12 cellular contexts compared by ENCODE assay signal in genomic region chr1:219798283-219799030, GRCh38.
DNase-seq lines count a peak whose midpoint lies in the region; ATAC-seq, FAIRE-seq and TF ChIP-seq lines count a peak whose summit lies in the region.
"Had no signal": no experiment of that assay in that cellular context is flagged by ENCODE, and none has a peak within 500 bp of the region (broad histone marks: within the 10 kb centered on the region; RNA-seq: fewer than 3 reads in every experiment).

No MANE protein-coding gene starts in this region.

- H3K27ac Mint-ChIP-seq in HFFc6 = no peak overlapping the region; the same call in 1 of the 2 replicates

- H3K27me3 ChIP-seq in gastroesophageal sphincter = no peaks in the 10 kb centered on the region
- H3K27me3 ChIP-seq: right lobe of liver had no signal

- H3K36me3 ChIP-seq in gastroesophageal sphincter = no peaks in the 10 kb centered on the region
- H3K36me3 ChIP-seq: right lobe of liver had no signal

- no peak for TF ChIP-seq CTCF in HFFc6 (IDR thresholded peaks at IDR 0.05)
- no peak for TF ChIP-seq CTCF in gastroesophageal sphincter (IDR thresholded peaks at IDR 0.05)
- TF ChIP-seq CTCF in coronary artery (IDR thresholded peaks at IDR 0.05) = no peak

- no peaks in the 10 kb centered on the region for H3K9me3 ChIP-seq in gastroesophageal sphincter
- H3K9me3 ChIP-seq: right lobe of liver had no signal

- no peak for TF ChIP-seq POLR2A in gastroesophageal sphincter (IDR thresholded peaks at IDR 0.05)

- H3K4me3 ChIP-seq in gastroesophageal sphincter (no peak overlapping the region), coronary artery (no peak overlapping the region)
- H3K4me3 ChIP-seq: lung, right lobe of liver had no signal

- H3K4me1 ChIP-seq in gastroesophageal sphincter = no peaks in the 10 kb centered on the region
- H3K4me1 ChIP-seq: right lobe of liver had no signal

- H3K27ac ChIP-seq in gastroesophageal sphincter = peak overlapping the region in 1 of 4 donors; percentile 10
- H3K27ac ChIP-seq in coronary artery = no peak overlapping the region
- H3K27ac ChIP-seq: right lobe of liver had no signal

- no peaks in the 10 kb centered on the region for H3K36me3 Mint-ChIP-seq in HFFc6 (ENCODE audit: low read depth)

- no peaks in the 10 kb centered on the region for H3K27me3 Mint-ChIP-seq in HFFc6 (ENCODE audit: insufficient read depth)

- no peak for TF ChIP-seq EP300 in gastroesophageal sphincter (IDR thresholded peaks at IDR 0.05)

- peak; percentile 78 for ATAC-seq in gastroesophageal sphincter
- ATAC-seq in GM19035 (IDR thresholded peaks at IDR 0.05; ENCODE audit: unreplicated experiment) = no peak
- ATAC-seq: right lobe of liver had no signal

- DNase-seq in GM03348 (ENCODE audit: low spot score) (peak; percentile 50), HFFc6 (peak; percentile 30), RCC 7860 (ENCODE audit: low spot score) (peak; percentile 37), GDM1 (lab: John Stamatoyannopoulos, UW) (no peak), DMS153 treated with DMSO at 0.1 percent for 48 hours (lab: John Stamatoyannopoulos, UW; ENCODE audit: unreplicated experiment) (no peak), coronary artery (ENCODE audit: low spot score) (no peak)
- DNase-seq: activated CD8-positive, alpha-beta memory T cell treated with anti-CD3 and anti-CD28 coated beads, Interleukin-2, amount 50 U/mL, for 4 hours; effector CD4-positive, alpha-beta T cell; right lobe of liver had no signal

- H3K4me3 Mint-ChIP-seq in HFFc6 = no peak overlapping the region

- peak; percentile 54 for FAIRE-seq in RCC 7860 (lab: Jason Lieb, UNC)

- peaks cover 36% of the 10 kb centered on the region for H3K9me3 Mint-ChIP-seq in HFFc6

- WGBS in gastroesophageal sphincter (ENCODE audit: low coverage in 1 of 2), 2 donors = 37 to 50% methylated on average over 2 to 3 of the region's 3 CpGs

- no peaks in the 10 kb centered on the region; the same call in 1 of the 2 replicates for H3K4me1 Mint-ChIP-seq in HFFc6 (ENCODE audit: low read depth)

Comparison
In these comparisons a context has a peak if more than half of its experiments do, and no peak if none do; other contexts are left out.
1. DNase-seq: peak in GM03348 (single experiment), HFFc6 (single experiment) and RCC 7860 (single experiment); none in GDM1 (single experiment), DMS153 treated with DMSO at 0.1 percent for 48 hours (single experiment) and coronary artery (single experiment).